ENCODE assay signal across 1 cellular context in genomic region chr2:88627856-88628568, GRCh38.
TF ChIP-seq lines count a peak whose summit lies in the region.

No MANE protein-coding gene starts in this region.

TF ChIP-seq in HepG2, 621 proteins besides CTCF, POLR2A, EP300 and RAD21 (continued from another document and continues in another):
- TF ChIP-seq REST (IDR thresholded peaks at IDR 0.05; ENCODE audit: borderline replicate concordance in 1 of 2, low read depth in 1 of 2, low read length in 2 of 2): no peak; a peak in 1 of 4 replicates
- no peak for TF ChIP-seq ZNF512 (CRISPR knock-in tag; IDR thresholded peaks at IDR 0.05)
- TF ChIP-seq TBX2 (CRISPR knock-in tag; IDR thresholded peaks at IDR 0.05; ENCODE audit: borderline replicate concordance): peak; percentile 46
- 0 out of 2 replicates have a peak, but pooled peaks have one; percentile 29 for TF ChIP-seq GTF3A (CRISPR knock-in tag; conservative IDR thresholded peaks at IDR 0.05)
- no peak for TF ChIP-seq SMARCC2 (IDR thresholded peaks at IDR 0.05)
- peak; percentile 20; the same call in 1 of the 2 replicates for TF ChIP-seq ZNF281 (CRISPR knock-in tag; IDR thresholded peaks at IDR 0.05; ENCODE audit: borderline replicate concordance)
- peak; percentile 30; the same call in 1 of the 2 replicates for TF ChIP-seq EHMT2 (IDR thresholded peaks at IDR 0.05; ENCODE audit: borderline replicate concordance, low read depth, low read length)
- no peak; the same call in 1 of the 2 replicates for TF ChIP-seq NR0B2 (CRISPR knock-in tag; IDR thresholded peaks at IDR 0.05)
- no peak for TF ChIP-seq THAP7 (CRISPR knock-in tag; IDR thresholded peaks at IDR 0.05)
- TF ChIP-seq ZNF275 (CRISPR knock-in tag; IDR thresholded peaks at IDR 0.05; ENCODE audit: borderline replicate concordance): peak; percentile 82; the same call in 1 of the 2 replicates
- TF ChIP-seq NR2F2 (IDR thresholded peaks at IDR 0.05; ENCODE audit: borderline replicate concordance, low read depth): peak; percentile 68; the same call in 1 of the 2 replicates
- TF ChIP-seq BCL3 (CRISPR knock-in tag; IDR thresholded peaks at IDR 0.05): no peak
- no peak for TF ChIP-seq ZNF749 (CRISPR knock-in tag; IDR thresholded peaks at IDR 0.05; ENCODE audit: borderline replicate concordance)
- TF ChIP-seq ZNF432 (CRISPR knock-in tag; IDR thresholded peaks at IDR 0.05; ENCODE audit: borderline replicate concordance): no peak
- no peak; the same call in 1 of the 2 replicates for TF ChIP-seq ZBTB4 (CRISPR knock-in tag; IDR thresholded peaks at IDR 0.05; ENCODE audit: borderline replicate concordance)
- TF ChIP-seq NKX3-1 (CRISPR knock-in tag; IDR thresholded peaks at IDR 0.05): peak; percentile 73; the same call in 1 of the 2 replicates
- TF ChIP-seq ZNF547 (CRISPR knock-in tag; IDR thresholded peaks at IDR 0.05): 0 out of 2 replicates have a peak, but pooled peaks have one; percentile 22
- TF ChIP-seq ESRRA (CRISPR knock-in tag; IDR thresholded peaks at IDR 0.05; ENCODE audit: low read depth): no peak
- TF ChIP-seq ZNF576 (CRISPR knock-in tag; IDR thresholded peaks at IDR 0.05): no peak
- TF ChIP-seq ZNF33A (CRISPR knock-in tag; IDR thresholded peaks at IDR 0.05; ENCODE audit: borderline replicate concordance): no peak
- 0 out of 4 replicates have a peak, but pooled peaks of 1 of the 2 experiments have one; percentile 26 for TF ChIP-seq NR2F1 (CRISPR knock-in tag; IDR thresholded peaks at IDR 0.05)
- TF ChIP-seq MED1 (CRISPR knock-in tag; IDR thresholded peaks at IDR 0.05): peak; percentile 38
- no peak for TF ChIP-seq ZNF614 (CRISPR knock-in tag; IDR thresholded peaks at IDR 0.05; ENCODE audit: borderline replicate concordance)
- no peak for TF ChIP-seq RFX5 (IDR thresholded peaks at IDR 0.05; ENCODE audit: low read depth, low read length)
- no peak for TF ChIP-seq MYNN (CRISPR knock-in tag; IDR thresholded peaks at IDR 0.05; ENCODE audit: low read depth)
- peak; percentile 88; the same call in 1 of the 2 replicates for TF ChIP-seq ZNF318 (CRISPR knock-in tag; IDR thresholded peaks at IDR 0.05)
